ENCODE assay signal across 1 cellular context in genomic region chr1:113928950-113929749, GRCh38.
A peak's percentile ranks its signal among the peaks of the same experiment; 100 is the strongest.
TF ChIP-seq lines count a peak whose summit lies in the region.

Gene HIPK1 (plus strand): TSS chr1:113929324.

TF ChIP-seq in HEK293, 187 proteins besides CTCF, POLR2A, EP300 and RAD21 (continued from another document and continues in another):
- TF ChIP-seq YY2 (tag by site-specific recombination; IDR thresholded peaks at IDR 0.05) (peak; percentile 91), ZBTB11 (tag by site-specific recombination; conservative IDR thresholded peaks at IDR 0.05; ENCODE audit: low read depth) (peak; percentile 92), ZNF302 (tag by site-specific recombination; IDR thresholded peaks at IDR 0.05; ENCODE audit: low read depth) (no peak), ZBTB49 (tag by site-specific recombination; IDR thresholded peaks at IDR 0.05; ENCODE audit: low read depth) (no peak), ZNF518A (tag by site-specific recombination; conservative IDR thresholded peaks at IDR 0.05; ENCODE audit: low read depth) (peak; percentile 80), ZNF10 (tag by site-specific recombination; IDR thresholded peaks at IDR 0.05) (peak; percentile 81), ZNF544 (tag by site-specific recombination; IDR thresholded peaks at IDR 0.05) (no peak), ZFP3 (tag by site-specific recombination; IDR thresholded peaks at IDR 0.05; ENCODE audit: low read depth) (no peak), ZBTB26 (tag by site-specific recombination; optimal IDR thresholded peaks at IDR 0.05) (peak; percentile 81), PRDM10 (tag by site-specific recombination; IDR thresholded peaks at IDR 0.05) (peak; percentile 99), ZBTB7A (tag by site-specific recombination; IDR thresholded peaks at IDR 0.05; ENCODE audit: low read depth) (0 out of 2 replicates have a peak, but pooled peaks have one; percentile 28), ZNF202 (tag by site-specific recombination; IDR thresholded peaks at IDR 0.05; ENCODE audit: borderline replicate concordance) (no peak), ZNF24 (tag by site-specific recombination; IDR thresholded peaks at IDR 0.05) (peak; percentile 94; the same call in 1 of the 2 replicates), ZNF266 (tag by site-specific recombination; IDR thresholded peaks at IDR 0.05; ENCODE audit: low read depth) (no peak), ZNF561 (tag by site-specific recombination; IDR thresholded peaks at IDR 0.05; ENCODE audit: borderline replicate concordance) (peak; percentile 67), ZBTB44 (tag by site-specific recombination; IDR thresholded peaks at IDR 0.05) (peak; percentile 85), ZNF521 (tag by site-specific recombination; IDR thresholded peaks at IDR 0.05) (no peak), ZNF114 (tag by site-specific recombination; IDR thresholded peaks at IDR 0.05) (no peak), ZNF621 (tag by site-specific recombination; IDR thresholded peaks at IDR 0.05) (no peak), ZNF398 (tag by site-specific recombination; IDR thresholded peaks at IDR 0.05) (peak; percentile 78), ZNF830 (tag by site-specific recombination; IDR thresholded peaks at IDR 0.05; ENCODE audit: low read depth) (no peak), ZNF18 (tag by site-specific recombination; IDR thresholded peaks at IDR 0.05) (peak; percentile 75), KLF7 (tag by site-specific recombination; IDR thresholded peaks at IDR 0.05; ENCODE audit: borderline replicate concordance) (peak; percentile 80), ATF2 (tag by site-specific recombination; IDR thresholded peaks at IDR 0.05; ENCODE audit: low read depth) (peak; percentile 93), ZNF560 (tag by site-specific recombination; IDR thresholded peaks at IDR 0.05; ENCODE audit: borderline replicate concordance) (no peak)
